Comparison of ENCODE assay signal across 2 cellular contexts in the genomic region with DNA sequence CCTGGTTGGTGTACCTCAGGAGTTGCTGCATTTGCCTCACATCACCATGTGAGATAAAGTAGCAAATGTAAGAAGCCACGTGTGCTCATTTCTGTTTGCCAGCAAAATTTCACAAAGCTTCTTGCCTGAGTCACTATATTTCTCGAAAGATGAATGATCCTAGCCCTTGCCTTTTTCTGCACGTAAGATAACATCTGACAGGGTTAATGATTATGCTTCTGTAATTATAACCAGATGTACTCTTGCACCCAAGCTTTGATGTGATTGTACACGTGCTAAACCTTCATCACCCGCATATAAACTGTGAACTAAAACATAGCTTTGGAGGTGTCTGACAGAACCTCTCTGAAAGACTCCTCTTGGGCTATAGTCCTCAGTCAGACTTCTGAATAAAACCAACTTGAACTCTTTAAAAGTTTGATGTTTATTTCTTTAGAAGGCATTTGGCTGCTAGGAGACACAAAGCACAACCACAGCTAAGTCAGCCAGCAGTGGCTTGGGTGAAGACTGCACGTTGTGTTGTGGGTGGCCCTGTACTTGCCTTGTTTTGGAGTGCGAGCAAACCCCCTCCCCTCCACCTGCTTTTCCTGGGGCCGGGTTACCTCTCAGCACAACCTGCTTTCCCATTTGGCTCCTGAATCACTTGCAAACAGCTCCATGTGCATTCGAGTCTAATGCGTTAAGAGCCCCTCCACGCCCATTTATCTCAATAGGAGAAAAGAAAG.
TF ChIP-seq lines count a peak whose summit lies in the region.

No MANE protein-coding gene starts in this region.

TF ChIP-seq in HepG2, 621 proteins besides CTCF, POLR2A, EP300 and RAD21 (continued from another document and continues in another):
- peak; percentile 91 for TF ChIP-seq BHLHE40 (IDR thresholded peaks at IDR 0.05; ENCODE audit: low read length)
- 0 out of 2 replicates have a peak, but pooled peaks have one; percentile 53 for TF ChIP-seq PHF21A (CRISPR knock-in tag; IDR thresholded peaks at IDR 0.05)
- peak; percentile 99 for TF ChIP-seq TGIF2 (CRISPR knock-in tag; IDR thresholded peaks at IDR 0.05)
- 0 out of 2 replicates have a peak, but pooled peaks have one; percentile 30 for TF ChIP-seq FOXP4 (CRISPR knock-in tag; IDR thresholded peaks at IDR 0.05)
- TF ChIP-seq, protein P1, sequence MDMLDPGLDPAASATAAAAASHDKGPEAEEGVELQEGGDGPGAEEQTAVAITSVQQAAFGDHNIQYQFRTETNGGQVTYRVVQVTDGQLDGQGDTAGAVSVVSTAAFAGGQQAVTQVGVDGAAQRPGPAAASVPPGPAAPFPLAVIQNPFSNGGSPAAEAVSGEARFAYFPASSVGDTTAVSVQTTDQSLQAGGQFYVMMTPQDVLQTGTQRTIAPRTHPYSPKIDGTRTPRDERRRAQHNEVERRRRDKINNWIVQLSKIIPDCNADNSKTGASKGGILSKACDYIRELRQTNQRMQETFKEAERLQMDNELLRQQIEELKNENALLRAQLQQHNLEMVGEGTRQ (IDR thresholded peaks at IDR 0.05; ENCODE audit: low read depth, low read length): peak; percentile 41; the same call in 1 of the 2 replicates
- TF ChIP-seq, protein P1 (CRISPR knock-in tag; IDR thresholded peaks at IDR 0.05; ENCODE audit: borderline replicate concordance): 0 out of 2 replicates have a peak, but pooled peaks have one; percentile 40
- 0 out of 2 replicates have a peak, but pooled peaks have one; percentile 13 for TF ChIP-seq PPARG (CRISPR knock-in tag; conservative IDR thresholded peaks at IDR 0.05)
- no peak for TF ChIP-seq ZFP1 (CRISPR knock-in tag; IDR thresholded peaks at IDR 0.05)
- no peak for TF ChIP-seq SOX6 (IDR thresholded peaks at IDR 0.05)
- TF ChIP-seq SOX6 (CRISPR knock-in tag; IDR thresholded peaks at IDR 0.05): peak; percentile 71; the same call in 1 of the 2 replicates
- TF ChIP-seq, protein P2, sequence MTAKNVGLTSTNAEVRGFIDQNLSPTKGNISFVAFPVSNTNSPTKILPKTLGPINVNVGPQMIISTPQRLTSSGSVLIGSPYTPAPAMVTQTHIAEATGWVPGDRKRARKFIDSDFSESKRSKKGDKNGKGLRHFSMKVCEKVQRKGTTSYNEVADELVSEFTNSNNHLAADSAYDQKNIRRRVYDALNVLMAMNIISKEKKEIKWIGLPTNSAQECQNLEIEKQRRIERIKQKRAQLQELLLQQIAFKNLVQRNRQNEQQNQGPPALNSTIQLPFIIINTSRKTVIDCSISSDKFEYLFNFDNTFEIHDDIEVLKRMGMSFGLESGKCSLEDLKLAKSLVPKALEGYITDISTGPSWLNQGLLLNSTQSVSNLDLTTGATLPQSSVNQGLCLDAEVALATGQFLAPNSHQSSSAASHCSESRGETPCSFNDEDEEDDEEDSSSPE (CRISPR knock-in tag; IDR thresholded peaks at IDR 0.05): 0 out of 2 replicates have a peak, but pooled peaks have one; percentile 38
- TF ChIP-seq ZNF503 (CRISPR knock-in tag; IDR thresholded peaks at IDR 0.05): 0 out of 2 replicates have a peak, but pooled peaks have one; percentile 18
- no peak for TF ChIP-seq HOXD1 (CRISPR knock-in tag; IDR thresholded peaks at IDR 0.05)
- 0 out of 2 replicates have a peak, but pooled peaks have one; percentile 26 for TF ChIP-seq ZSCAN31 (CRISPR knock-in tag; IDR thresholded peaks at IDR 0.05; ENCODE audit: low read depth)
- TF ChIP-seq MAX (IDR thresholded peaks at IDR 0.05): peak; percentile 68
- TF ChIP-seq MAFF (IDR thresholded peaks at IDR 0.05; ENCODE audit: low read depth, low read length): peak; percentile 45; the same call in 1 of the 2 replicates
- no peak for TF ChIP-seq ZNF101 (CRISPR knock-in tag; IDR thresholded peaks at IDR 0.05; ENCODE audit: borderline replicate concordance, low read depth)
- TF ChIP-seq TFDP1 (CRISPR knock-in tag; IDR thresholded peaks at IDR 0.05; ENCODE audit: borderline replicate concordance): 0 out of 2 replicates have a peak, but pooled peaks have one; percentile 15

TF ChIP-seq in SK-N-SH treated with all-trans-retinoic acid at 6 μM for 48 hours, 23 proteins besides CTCF, POLR2A, EP300 and RAD21:
- TF ChIP-seq, protein P3, sequence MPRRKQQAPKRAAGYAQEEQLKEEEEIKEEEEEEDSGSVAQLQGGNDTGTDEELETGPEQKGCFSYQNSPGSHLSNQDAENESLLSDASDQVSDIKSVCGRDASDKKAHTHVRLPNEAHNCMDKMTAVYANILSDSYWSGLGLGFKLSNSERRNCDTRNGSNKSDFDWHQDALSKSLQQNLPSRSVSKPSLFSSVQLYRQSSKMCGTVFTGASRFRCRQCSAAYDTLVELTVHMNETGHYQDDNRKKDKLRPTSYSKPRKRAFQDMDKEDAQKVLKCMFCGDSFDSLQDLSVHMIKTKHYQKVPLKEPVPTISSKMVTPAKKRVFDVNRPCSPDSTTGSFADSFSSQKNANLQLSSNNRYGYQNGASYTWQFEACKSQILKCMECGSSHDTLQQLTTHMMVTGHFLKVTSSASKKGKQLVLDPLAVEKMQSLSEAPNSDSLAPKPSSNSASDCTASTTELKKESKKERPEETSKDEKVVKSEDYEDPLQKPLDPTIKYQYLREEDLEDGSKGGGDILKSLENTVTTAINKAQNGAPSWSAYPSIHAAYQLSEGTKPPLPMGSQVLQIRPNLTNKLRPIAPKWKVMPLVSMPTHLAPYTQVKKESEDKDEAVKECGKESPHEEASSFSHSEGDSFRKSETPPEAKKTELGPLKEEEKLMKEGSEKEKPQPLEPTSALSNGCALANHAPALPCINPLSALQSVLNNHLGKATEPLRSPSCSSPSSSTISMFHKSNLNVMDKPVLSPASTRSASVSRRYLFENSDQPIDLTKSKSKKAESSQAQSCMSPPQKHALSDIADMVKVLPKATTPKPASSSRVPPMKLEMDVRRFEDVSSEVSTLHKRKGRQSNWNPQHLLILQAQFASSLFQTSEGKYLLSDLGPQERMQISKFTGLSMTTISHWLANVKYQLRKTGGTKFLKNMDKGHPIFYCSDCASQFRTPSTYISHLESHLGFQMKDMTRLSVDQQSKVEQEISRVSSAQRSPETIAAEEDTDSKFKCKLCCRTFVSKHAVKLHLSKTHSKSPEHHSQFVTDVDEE (CRISPR knock-in tag; IDR thresholded peaks at IDR 0.05): 0 out of 2 replicates have a peak, but pooled peaks have one; percentile 23
- TF ChIP-seq ZFP30 (CRISPR knock-in tag; IDR thresholded peaks at IDR 0.05) (no peak), TCF4 (CRISPR knock-in tag; IDR thresholded peaks at IDR 0.05; ENCODE audit: borderline replicate concordance) (peak; percentile 53; the same call in 1 of the 2 replicates), CSDC2 (CRISPR knock-in tag; IDR thresholded peaks at IDR 0.05) (no peak)
TF ChIP-seq in SK-N-SH treated with all-trans-retinoic acid at 6 μM for 48 hours: peak in this region for 2.
